11 cellular contexts compared by ENCODE assay signal in genomic region chr6:44494011-44494501, GRCh38.
DNase-seq lines count a peak whose midpoint lies in the region; TF ChIP-seq lines count a peak whose summit lies in the region.
"Had no signal": no experiment of that assay in that cellular context is flagged by ENCODE, and none has a peak within 500 bp of the region (broad histone marks: within the 10 kb centered on the region; RNA-seq: fewer than 3 reads in every experiment).

No MANE protein-coding gene starts in this region.

- H3K4me1 Mint-ChIP-seq in CD8-positive, alpha-beta memory T cell, result no peaks in the 10 kb centered on the region

- no peak overlapping the region for H2AFZ ChIP-seq in OCI-LY3 (ENCODE audit: low read depth, low read length)

- peak; percentile 17; the same call in 1 of the 2 replicates for TF ChIP-seq CTCF in OCI-LY3 (IDR thresholded peaks at IDR 0.05; ENCODE audit: low read depth, low read length)
- TF ChIP-seq CTCF in coronary artery (IDR thresholded peaks at IDR 0.05), result no peak
- peak in 1 of 4 experiments; percentile 5 for TF ChIP-seq CTCF in sigmoid colon (IDR thresholded peaks at IDR 0.05)

- TF ChIP-seq POLR2A in sigmoid colon (IDR thresholded peaks at IDR 0.05), result no peak

- no peaks in the 10 kb centered on the region for H3K36me3 ChIP-seq in OCI-LY3 (replicated peaks; ENCODE audit: low read depth, low read length)
- H3K36me3 ChIP-seq in sigmoid colon, result no peaks in the 10 kb centered on the region
- no peaks in the 10 kb centered on the region for H3K36me3 ChIP-seq in CD8-positive, alpha-beta memory T cell (ENCODE audit: insufficient read depth, low read length)

- H3K4me3 ChIP-seq in OCI-LY3 (ENCODE audit: low read length), result no peak overlapping the region
- no peak overlapping the region for H3K4me3 ChIP-seq in coronary artery
- H3K4me3 ChIP-seq in sigmoid colon, result no peak overlapping the region
- no peak overlapping the region for H3K4me3 ChIP-seq in CD8-positive, alpha-beta memory T cell (ENCODE audit: low read length)

- H3K36me3 Mint-ChIP-seq in CD8-positive, alpha-beta memory T cell, result no peaks in the 10 kb centered on the region
- H3K36me3 Mint-ChIP-seq: activated naive CD8-positive, alpha-beta T cell had no signal

- H3K27me3 ChIP-seq in OCI-LY3 (ENCODE audit: low read depth, low read length) (peaks cover 8% of the 10 kb centered on the region; the same call in 1 of the 2 replicates), sigmoid colon (peaks cover 0 to 4% (median 0%) of the 10 kb centered on the region in 3 donors)
- no peaks in the 10 kb centered on the region for H3K27me3 ChIP-seq in CD8-positive, alpha-beta memory T cell (ENCODE audit: insufficient read depth, low read length, poor library complexity, severe bottlenecking)

- 39 to 63% methylated on average over 7 of the region's 7 CpGs for WGBS in sigmoid colon, 2 donors

- H3K4me1 ChIP-seq in OCI-LY3 (ENCODE audit: low read length) (no peaks in the 10 kb centered on the region), sigmoid colon (peaks cover 0 to 26% (median 18%) of the 10 kb centered on the region in 4 donors)
- H3K4me1 ChIP-seq in CD8-positive, alpha-beta memory T cell (ENCODE audit: insufficient read depth, low read length), result no peaks in the 10 kb centered on the region

- no peaks in the 10 kb centered on the region for H3K79me2 ChIP-seq in OCI-LY3 (ENCODE audit: low read length)

- no peak overlapping the region for H3K27ac ChIP-seq in OCI-LY3 (ENCODE audit: low read length)
- H3K27ac ChIP-seq in coronary artery, result no peak overlapping the region
- H3K27ac ChIP-seq in sigmoid colon, result no peak overlapping the region
- no peak overlapping the region for H3K27ac ChIP-seq in CD8-positive, alpha-beta memory T cell (ENCODE audit: low read depth, low read length)

- no peak for TF ChIP-seq EP300 in sigmoid colon (IDR thresholded peaks at IDR 0.05)

- H3K4me3 Mint-ChIP-seq in CD8-positive, alpha-beta memory T cell, result no peak overlapping the region
- H3K4me3 Mint-ChIP-seq: activated naive CD8-positive, alpha-beta T cell; nephron had no signal

- no peak overlapping the region for H3K27ac Mint-ChIP-seq in CD8-positive, alpha-beta memory T cell
- H3K27ac Mint-ChIP-seq: activated naive CD8-positive, alpha-beta T cell; nephron had no signal

- no peak overlapping the region for H3K9ac ChIP-seq in OCI-LY3 (ENCODE audit: low read length)

- POLR2A ChIA-PET in CD8-positive, alpha-beta memory T cell (lab: Charles Lee), result no interaction called here

- H3K9me3 Mint-ChIP-seq in CD8-positive, alpha-beta memory T cell, result no peaks in the 10 kb centered on the region
- H3K9me3 Mint-ChIP-seq: nephron had no signal

- intact Hi-C loops in sigmoid colon (cut with DNase I), result no loop called here

- no peaks in the 10 kb centered on the region for H4K20me1 ChIP-seq in OCI-LY3 (ENCODE audit: insufficient read depth, low read length)

- DNase-seq in GM03348 (ENCODE audit: low spot score), result peak; percentile 77
- DNase-seq in coronary artery (ENCODE audit: low spot score), result peak; percentile 17
- peak; percentile 27 for DNase-seq in non-pigmented ciliary epithelial cell (ENCODE audit: low read depth)
- no peak for DNase-seq in sigmoid colon
- no peak for DNase-seq in activated T-cell treated with anti-CD3 and anti-CD28 coated beads, Interleukin-2, amount 50 U/mL, for 48 hours
- no peak for DNase-seq in amygdala (lab: John Stamatoyannopoulos, UW)
- no peak for DNase-seq in CD8-positive, alpha-beta memory T cell
- DNase-seq: NCI-H446 had no signal

- no peak overlapping the region for H3K4me2 ChIP-seq in OCI-LY3 (ENCODE audit: low read length)

- H3K9me3 ChIP-seq in OCI-LY3 (ENCODE audit: insufficient read depth, low read length), result no peaks in the 10 kb centered on the region
- no peaks in the 10 kb centered on the region for H3K9me3 ChIP-seq in sigmoid colon
- no peaks in the 10 kb centered on the region for H3K9me3 ChIP-seq in CD8-positive, alpha-beta memory T cell (ENCODE audit: low read length)

- peaks cover 10 to 20% of the 10 kb centered on the region in 2 donors for H3K27me3 Mint-ChIP-seq in CD8-positive, alpha-beta memory T cell

- CTCF ChIA-PET in CD8-positive, alpha-beta memory T cell (lab: Charles Lee), result no interaction called here

Comparison
In these comparisons a context has a peak if more than half of its experiments do, and no peak if none do; other contexts are left out.
1. DNase-seq: peak in GM03348 (single experiment), coronary artery (single experiment) and non-pigmented ciliary epithelial cell (single experiment); none in sigmoid colon (single experiment), activated T-cell treated with anti-CD3 and anti-CD28 coated beads, Interleukin-2, amount 50 U/mL, for 48 hours (0 of 2), amygdala (0 of 56) and CD8-positive, alpha-beta memory T cell (0 of 5).